Comparison of ENCODE assay signal across 8 cellular contexts in the genomic region with DNA sequence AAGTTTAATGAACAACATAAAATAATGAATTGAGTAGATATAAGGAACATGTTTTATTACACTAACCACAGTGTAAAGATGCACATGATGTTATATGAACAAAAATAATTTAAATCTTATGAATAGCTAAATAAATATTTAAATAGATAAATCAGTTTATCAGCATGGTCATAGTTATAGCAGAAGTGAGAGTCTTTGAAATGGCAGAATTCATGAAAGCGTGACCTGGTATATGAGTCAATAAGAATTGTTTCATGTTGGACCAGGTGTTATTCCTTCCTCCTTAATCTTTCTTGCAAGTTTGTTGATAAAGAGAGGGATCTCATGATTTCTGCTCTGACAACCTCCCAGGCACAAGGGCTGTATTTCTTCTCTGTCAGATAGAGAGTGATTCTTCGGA.
ATAC-seq and FAIRE-seq lines count a peak whose summit lies in the region.

No MANE protein-coding gene starts in this region.

- peak; percentile 80 for ATAC-seq in GM18867 (IDR thresholded peaks at IDR 0.05; ENCODE audit: unreplicated experiment)
- ATAC-seq in GM19463 (IDR thresholded peaks at IDR 0.05; ENCODE audit: unreplicated experiment), result peak; percentile 78
- ATAC-seq in GM21619 (IDR thresholded peaks at IDR 0.05; ENCODE audit: unreplicated experiment), result peak; percentile 80
- peak; percentile 75 for ATAC-seq in HG02840 (IDR thresholded peaks at IDR 0.05; ENCODE audit: low FRiP score, unreplicated experiment)
- ATAC-seq in HG03095 (IDR thresholded peaks at IDR 0.05; ENCODE audit: unreplicated experiment), result peak; percentile 81
- peak; percentile 88 for ATAC-seq in HG03442 (IDR thresholded peaks at IDR 0.05; ENCODE audit: unreplicated experiment)

- FAIRE-seq in G401.6 (lab: Jason Lieb, UNC), result peak; percentile 3
- FAIRE-seq in endometrium (lab: Jason Lieb, UNC), result peak; percentile 80

Comparison
In these comparisons a context has a peak if more than half of its experiments do, and no peak if none do; other contexts are left out.
1. Peak in every context shown above with its lines: ATAC-seq.